ENCODE assay signal across 20 cellular contexts in the genomic region with DNA sequence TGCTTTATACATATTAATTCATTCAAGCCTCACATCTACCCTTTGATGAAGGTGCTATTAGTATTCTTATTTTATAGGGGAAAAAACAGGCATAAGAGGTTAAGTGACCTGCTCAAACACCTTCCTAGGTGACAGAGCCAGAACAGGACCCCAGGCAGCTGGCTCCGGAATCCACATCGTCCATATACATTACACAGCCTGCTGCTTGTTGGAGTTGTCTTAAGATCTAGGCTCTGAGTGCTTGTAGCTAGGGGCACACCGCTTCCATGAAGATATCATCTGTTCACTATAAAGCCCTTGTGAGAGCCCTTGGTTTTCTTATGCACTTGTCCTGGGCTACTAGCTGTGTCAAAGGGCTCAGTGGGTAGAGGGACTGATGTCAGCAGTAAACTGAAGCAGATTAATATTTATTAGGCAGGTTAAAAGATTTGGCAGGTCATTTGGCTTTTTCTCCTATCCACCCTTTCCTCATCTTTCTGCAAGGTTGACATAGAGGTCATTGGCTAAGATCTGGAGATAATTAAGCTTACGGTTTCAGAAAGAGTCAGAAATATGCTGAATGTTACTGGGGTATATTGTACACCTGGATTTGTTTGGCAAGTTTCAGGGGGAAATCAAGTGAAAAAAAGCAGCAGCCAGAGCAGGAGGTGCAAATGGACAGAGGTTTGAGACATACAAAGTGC.
DNase-seq lines count a peak whose midpoint lies in the region; ATAC-seq, FAIRE-seq and TF ChIP-seq lines count a peak whose summit lies in the region.
"Had no signal": no experiment of that assay in that cellular context is flagged by ENCODE, and none has a peak within 500 bp of the region (broad histone marks: within the 10 kb centered on the region; RNA-seq: fewer than 3 reads in every experiment).

No MANE protein-coding gene starts in this region.

- POLR2A ChIA-PET in naive thymus-derived CD8-positive, alpha-beta T cell (lab: Charles Lee) = no interaction called here

- 92% methylated on average over 4 of the region's 4 CpGs for WGBS in right cardiac atrium
- 88 to 93% (median 92%) methylated on average over 4 of the region's 4 CpGs for WGBS in heart left ventricle, 4 donors

- no peaks in the 10 kb centered on the region for H4K20me1 ChIP-seq in astrocyte (ENCODE audit: insufficient read depth, low read length)

- TF ChIP-seq POLR2A in heart left ventricle (IDR thresholded peaks at IDR 0.05) = no peak

- H2AFZ ChIP-seq in astrocyte (ENCODE audit: low read depth, low read length) = no peak overlapping the region

- peaks cover 20% of the 10 kb centered on the region for H3K79me2 ChIP-seq in astrocyte (ENCODE audit: insufficient read depth, low read length)

- H3K27me3 ChIP-seq in right cardiac atrium (ENCODE audit: control insufficient read depth, insufficient read depth) (no peaks in the 10 kb centered on the region), heart left ventricle (no peaks in the 10 kb centered on the region), astrocyte (ENCODE audit: insufficient read depth, low read length) (no peaks in the 10 kb centered on the region), lower lobe of right lung (ENCODE audit: low read depth) (no peaks in the 10 kb centered on the region)

- no peak overlapping the region for H3K4me2 ChIP-seq in astrocyte (ENCODE audit: low read length)

- H3K9me3 Mint-ChIP-seq in astrocyte (ENCODE audit: unreplicated experiment) = no peaks in the 10 kb centered on the region
- peaks cover 6% of the 10 kb centered on the region for H3K9me3 Mint-ChIP-seq in type B pancreatic cell
- H3K9me3 Mint-ChIP-seq in naive thymus-derived CD8-positive, alpha-beta T cell = no peaks in the 10 kb centered on the region
- no peaks in the 10 kb centered on the region for H3K9me3 Mint-ChIP-seq in natural killer cell treated with Interleukin-12 subunit alpha and Interleukin-12 subunit beta and Interleukin-15 and Interleukin-18, amount 100 ng/mL, for 72 hours
- H3K9me3 Mint-ChIP-seq: activated naive CD8-positive, alpha-beta T cell treated with anti-CD3 and anti-CD28 coated beads, Interleukin-2, amount 50 U/mL, for 24 hours; activated T-cell treated with anti-CD3 and anti-CD28 coated beads, Interleukin-2, amount 50 U/mL, for 4 hours; CD8-positive, alpha-beta memory T cell had no signal

- no peak overlapping the region for H3K9ac ChIP-seq in astrocyte (ENCODE audit: low read length)

- H3K27ac Mint-ChIP-seq in astrocyte (ENCODE audit: unreplicated experiment) (peak overlapping the region; percentile 91), type B pancreatic cell (peak overlapping the region; percentile 85)
- no peak overlapping the region for H3K27ac Mint-ChIP-seq in naive thymus-derived CD8-positive, alpha-beta T cell
- H3K27ac Mint-ChIP-seq in natural killer cell treated with Interleukin-12 subunit alpha and Interleukin-12 subunit beta and Interleukin-15 and Interleukin-18, amount 100 ng/mL, for 72 hours = no peak overlapping the region
- H3K27ac Mint-ChIP-seq: activated naive CD8-positive, alpha-beta T cell treated with anti-CD3 and anti-CD28 coated beads, Interleukin-2, amount 50 U/mL, for 24 hours; CD8-positive, alpha-beta memory T cell had no signal

- H3K27ac ChIP-seq in right cardiac atrium (ENCODE audit: low read length) (peak overlapping the region; percentile 33), heart left ventricle (peak overlapping the region in 1 of 12 donors; percentile 61), astrocyte (ENCODE audit: low read depth, low read length) (no peak overlapping the region), lower lobe of right lung (peak overlapping the region; percentile 79)

- H3K4me1 Mint-ChIP-seq in astrocyte (ENCODE audit: low read depth, unreplicated experiment) (peaks cover 58% of the 10 kb centered on the region), type B pancreatic cell (ENCODE audit: unreplicated experiment) (peaks cover 65% of the 10 kb centered on the region)
- H3K4me1 Mint-ChIP-seq in naive thymus-derived CD8-positive, alpha-beta T cell = peaks cover 0 to 2% (median under 1%) of the 10 kb centered on the region in 4 donors
- no peaks in the 10 kb centered on the region for H3K4me1 Mint-ChIP-seq in natural killer cell treated with Interleukin-12 subunit alpha and Interleukin-12 subunit beta and Interleukin-15 and Interleukin-18, amount 100 ng/mL, for 72 hours (ENCODE audit: low read depth in 2 of 2)
- H3K4me1 Mint-ChIP-seq: activated naive CD8-positive, alpha-beta T cell treated with anti-CD3 and anti-CD28 coated beads, Interleukin-2, amount 50 U/mL, for 24 hours had no signal

- H3K4me1 ChIP-seq in right cardiac atrium (ENCODE audit: control insufficient read depth, insufficient read depth, low read length) (peaks cover 3% of the 10 kb centered on the region), heart left ventricle (peaks cover 0 to 27% (median 17%) of the 10 kb centered on the region in 12 donors), astrocyte (ENCODE audit: insufficient read depth, low read length) (peaks cover 28% of the 10 kb centered on the region), lower lobe of right lung (peaks cover 29% of the 10 kb centered on the region)

- H3K36me3 ChIP-seq in heart left ventricle = no peaks in the 10 kb centered on the region
- H3K36me3 ChIP-seq in astrocyte (ENCODE audit: insufficient read depth, low read length) = no peaks in the 10 kb centered on the region
- no peaks in the 10 kb centered on the region for H3K36me3 ChIP-seq in lower lobe of right lung

- no peak for DNase-seq in right cardiac atrium
- DNase-seq in heart left ventricle = no peak
- no peak for DNase-seq in astrocyte (ENCODE audit: low read depth)
- DNase-seq in lower lobe of right lung = no peak
- no peak for DNase-seq in type B pancreatic cell (ENCODE audit: extremely low spot score, unreplicated experiment)
- DNase-seq in naive thymus-derived CD8-positive, alpha-beta T cell = no peak
- DNase-seq in natural killer cell treated with Interleukin-12 subunit alpha and Interleukin-12 subunit beta and Interleukin-15 and Interleukin-18, amount 100 ng/mL, for 72 hours (ENCODE audit: low spot score) = no peak
- DNase-seq: 8988T; activated naive CD8-positive, alpha-beta T cell treated with anti-CD3 and anti-CD28 coated beads, Interleukin-2, amount 50 U/mL, for 24 hours; activated T-cell treated with anti-CD3 and anti-CD28 coated beads, Interleukin-2, amount 50 U/mL, for 4 hours; CD8-positive, alpha-beta memory T cell; naive thymus-derived CD4-positive, alpha-beta T cell; NCI-H2029 treated with DMSO at 0.1 percent for 48 hours; stimulated activated CD4-positive, alpha-beta T cell treated with anti-CD3 and anti-CD28 coated beads, Interleukin-2, amount 100 ng/mL, for 48 hours had no signal

- H3K9me3 ChIP-seq in right cardiac atrium (ENCODE audit: control insufficient read depth, low read length) (no peaks in the 10 kb centered on the region), heart left ventricle (no peaks in the 10 kb centered on the region), astrocyte (ENCODE audit: insufficient read depth, low read depth, low read length) (no peaks in the 10 kb centered on the region), lower lobe of right lung (no peaks in the 10 kb centered on the region)

- no peak overlapping the region for H3K4me3 Mint-ChIP-seq in astrocyte (ENCODE audit: unreplicated experiment)
- H3K4me3 Mint-ChIP-seq in type B pancreatic cell = peak overlapping the region; percentile 16
- no peak overlapping the region for H3K4me3 Mint-ChIP-seq in naive thymus-derived CD8-positive, alpha-beta T cell
- H3K4me3 Mint-ChIP-seq in natural killer cell treated with Interleukin-12 subunit alpha and Interleukin-12 subunit beta and Interleukin-15 and Interleukin-18, amount 100 ng/mL, for 72 hours = no peak overlapping the region
- H3K4me3 Mint-ChIP-seq: activated naive CD8-positive, alpha-beta T cell treated with anti-CD3 and anti-CD28 coated beads, Interleukin-2, amount 50 U/mL, for 24 hours; activated T-cell treated with anti-CD3 and anti-CD28 coated beads, Interleukin-2, amount 50 U/mL, for 4 hours; CD8-positive, alpha-beta memory T cell; naive thymus-derived CD4-positive, alpha-beta T cell had no signal

- peaks cover 9% of the 10 kb centered on the region for H3K36me3 Mint-ChIP-seq in astrocyte (ENCODE audit: low read depth, unreplicated experiment)
- H3K36me3 Mint-ChIP-seq in type B pancreatic cell = peaks cover 5% of the 10 kb centered on the region
- H3K36me3 Mint-ChIP-seq in naive thymus-derived CD8-positive, alpha-beta T cell = no peaks in the 10 kb centered on the region
- no peaks in the 10 kb centered on the region for H3K36me3 Mint-ChIP-seq in natural killer cell treated with Interleukin-12 subunit alpha and Interleukin-12 subunit beta and Interleukin-15 and Interleukin-18, amount 100 ng/mL, for 72 hours
- H3K36me3 Mint-ChIP-seq: CD8-positive, alpha-beta memory T cell; naive thymus-derived CD4-positive, alpha-beta T cell had no signal

- ATAC-seq in right cardiac atrium (no peak), heart left ventricle (no peak), lower lobe of right lung (no peak), HG03108 (IDR thresholded peaks at IDR 0.05; ENCODE audit: unreplicated experiment) (no peak)
- no peak for ATAC-seq in naive thymus-derived CD8-positive, alpha-beta T cell
- no peak for ATAC-seq in natural killer cell treated with Interleukin-12 subunit alpha and Interleukin-12 subunit beta and Interleukin-15 and Interleukin-18, amount 100 ng/mL, for 72 hours
- ATAC-seq: activated T-cell treated with anti-CD3 and anti-CD28 coated beads, Interleukin-2, amount 50 U/mL, for 4 hours; naive thymus-derived CD4-positive, alpha-beta T cell; Right ventricle myocardium inferior had no signal

- H3K27me3 Mint-ChIP-seq in astrocyte (ENCODE audit: low read depth, unreplicated experiment) = no peaks in the 10 kb centered on the region
- H3K27me3 Mint-ChIP-seq in type B pancreatic cell = peaks cover 1% of the 10 kb centered on the region
- H3K27me3 Mint-ChIP-seq in naive thymus-derived CD8-positive, alpha-beta T cell = peaks cover 2 to 19% (median 8%) of the 10 kb centered on the region in 5 donors
- H3K27me3 Mint-ChIP-seq in natural killer cell treated with Interleukin-12 subunit alpha and Interleukin-12 subunit beta and Interleukin-15 and Interleukin-18, amount 100 ng/mL, for 72 hours = peaks cover 5 to 20% of the 10 kb centered on the region in 2 donors

- no peak for FAIRE-seq in astrocyte (lab: Jason Lieb, UNC)
- FAIRE-seq: GM12892, H1, islet of Langerhans, urothelium cell line had no signal

- no peak for TF ChIP-seq CTCF in heart left ventricle (IDR thresholded peaks at IDR 0.05)
- TF ChIP-seq CTCF in astrocyte (IDR thresholded peaks at IDR 0.05; ENCODE audit: insufficient read depth, low read depth, low read length) = no peak
- no peak for TF ChIP-seq CTCF in lower lobe of right lung (IDR thresholded peaks at IDR 0.05)
- TF ChIP-seq CTCF in type B pancreatic cell (conservative IDR thresholded peaks at IDR 0.05) = no peak

- intact Hi-C loops in right cardiac atrium (cut with DNase I) (no loop called here), heart left ventricle (cut with DNase I) (no loop called here), lower lobe of right lung (cut with DNase I) (no loop called here)

- H3K4me3 ChIP-seq in right cardiac atrium (ENCODE audit: low read length) = no peak overlapping the region
- no peak overlapping the region for H3K4me3 ChIP-seq in heart left ventricle
- no peak overlapping the region for H3K4me3 ChIP-seq in astrocyte (ENCODE audit: insufficient read depth, low read depth, low read length)
- H3K4me3 ChIP-seq in lower lobe of right lung = no peak overlapping the region

Comparison
In these comparisons a context has a peak if more than half of its experiments do, and no peak if none do; other contexts are left out.
1. H3K27ac Mint-ChIP-seq: peak in astrocyte (single experiment) and type B pancreatic cell (single experiment); none in naive thymus-derived CD8-positive, alpha-beta T cell (0 of 10) and natural killer cell treated with Interleukin-12 subunit alpha and Interleukin-12 subunit beta and Interleukin-15 and Interleukin-18, amount 100 ng/mL, for 72 hours (0 of 2).